Comparison of ENCODE assay signal across 1 cellular context in the genomic region with DNA sequence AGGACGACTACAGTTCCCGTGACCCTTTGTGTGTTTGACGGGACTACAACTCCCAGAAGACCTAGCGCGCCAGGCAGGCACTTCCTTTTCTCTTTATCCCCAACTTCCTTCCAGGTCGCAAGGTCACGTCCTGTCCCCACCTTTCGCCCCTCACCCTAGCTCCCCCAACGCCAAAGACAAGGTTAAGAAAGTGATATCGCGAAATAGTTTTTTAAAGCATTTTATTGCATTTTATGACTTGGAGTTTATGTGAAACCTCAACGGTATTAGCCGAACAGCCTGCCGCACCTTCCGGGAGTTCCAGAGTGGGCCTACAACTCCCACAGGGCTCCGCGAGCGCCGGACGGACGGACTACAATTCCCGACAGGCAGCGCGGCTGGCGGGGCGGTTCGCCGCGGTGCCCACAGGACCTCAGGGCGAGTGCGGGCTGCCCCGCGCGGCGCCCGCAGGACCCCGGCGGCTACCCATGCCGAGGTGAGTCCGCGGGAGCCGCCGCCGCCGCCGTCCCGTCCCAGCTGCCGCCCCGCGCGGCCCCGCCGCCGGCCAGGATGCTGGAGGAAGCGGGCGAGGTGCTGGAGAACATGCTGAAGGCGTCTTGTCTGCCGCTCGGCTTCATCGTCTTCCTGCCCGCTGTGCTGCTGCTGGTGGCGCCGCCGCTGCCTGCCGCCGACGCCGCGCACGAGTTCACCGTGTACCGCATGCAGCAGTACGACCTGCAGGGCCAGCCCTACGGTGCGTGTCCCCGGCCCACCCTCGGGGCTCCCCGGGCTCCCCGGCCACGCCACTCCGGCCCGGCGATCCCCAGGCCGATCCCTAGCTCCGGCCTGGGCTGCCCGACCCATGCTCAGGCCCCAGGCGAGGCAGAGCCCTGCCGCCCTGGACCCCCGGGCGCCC.
TF ChIP-seq lines count a peak whose summit lies in the region.

A gene with protein sequence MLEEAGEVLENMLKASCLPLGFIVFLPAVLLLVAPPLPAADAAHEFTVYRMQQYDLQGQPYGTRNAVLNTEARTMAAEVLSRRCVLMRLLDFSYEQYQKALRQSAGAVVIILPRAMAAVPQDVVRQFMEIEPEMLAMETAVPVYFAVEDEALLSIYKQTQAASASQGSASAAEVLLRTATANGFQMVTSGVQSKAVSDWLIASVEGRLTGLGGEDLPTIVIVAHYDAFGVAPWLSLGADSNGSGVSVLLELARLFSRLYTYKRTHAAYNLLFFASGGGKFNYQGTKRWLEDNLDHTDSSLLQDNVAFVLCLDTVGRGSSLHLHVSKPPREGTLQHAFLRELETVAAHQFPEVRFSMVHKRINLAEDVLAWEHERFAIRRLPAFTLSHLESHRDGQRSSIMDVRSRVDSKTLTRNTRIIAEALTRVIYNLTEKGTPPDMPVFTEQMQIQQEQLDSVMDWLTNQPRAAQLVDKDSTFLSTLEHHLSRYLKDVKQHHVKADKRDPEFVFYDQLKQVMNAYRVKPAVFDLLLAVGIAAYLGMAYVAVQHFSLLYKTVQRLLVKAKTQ (plus strand): TSS at position 449 of the 895 bp plus-strand sequence. CDS start 101 bp downstream, at position 550.

TF ChIP-seq in HCT116, 20 proteins besides CTCF, POLR2A, EP300 and RAD21 (continued from another document):
- TF ChIP-seq, protein P1, sequence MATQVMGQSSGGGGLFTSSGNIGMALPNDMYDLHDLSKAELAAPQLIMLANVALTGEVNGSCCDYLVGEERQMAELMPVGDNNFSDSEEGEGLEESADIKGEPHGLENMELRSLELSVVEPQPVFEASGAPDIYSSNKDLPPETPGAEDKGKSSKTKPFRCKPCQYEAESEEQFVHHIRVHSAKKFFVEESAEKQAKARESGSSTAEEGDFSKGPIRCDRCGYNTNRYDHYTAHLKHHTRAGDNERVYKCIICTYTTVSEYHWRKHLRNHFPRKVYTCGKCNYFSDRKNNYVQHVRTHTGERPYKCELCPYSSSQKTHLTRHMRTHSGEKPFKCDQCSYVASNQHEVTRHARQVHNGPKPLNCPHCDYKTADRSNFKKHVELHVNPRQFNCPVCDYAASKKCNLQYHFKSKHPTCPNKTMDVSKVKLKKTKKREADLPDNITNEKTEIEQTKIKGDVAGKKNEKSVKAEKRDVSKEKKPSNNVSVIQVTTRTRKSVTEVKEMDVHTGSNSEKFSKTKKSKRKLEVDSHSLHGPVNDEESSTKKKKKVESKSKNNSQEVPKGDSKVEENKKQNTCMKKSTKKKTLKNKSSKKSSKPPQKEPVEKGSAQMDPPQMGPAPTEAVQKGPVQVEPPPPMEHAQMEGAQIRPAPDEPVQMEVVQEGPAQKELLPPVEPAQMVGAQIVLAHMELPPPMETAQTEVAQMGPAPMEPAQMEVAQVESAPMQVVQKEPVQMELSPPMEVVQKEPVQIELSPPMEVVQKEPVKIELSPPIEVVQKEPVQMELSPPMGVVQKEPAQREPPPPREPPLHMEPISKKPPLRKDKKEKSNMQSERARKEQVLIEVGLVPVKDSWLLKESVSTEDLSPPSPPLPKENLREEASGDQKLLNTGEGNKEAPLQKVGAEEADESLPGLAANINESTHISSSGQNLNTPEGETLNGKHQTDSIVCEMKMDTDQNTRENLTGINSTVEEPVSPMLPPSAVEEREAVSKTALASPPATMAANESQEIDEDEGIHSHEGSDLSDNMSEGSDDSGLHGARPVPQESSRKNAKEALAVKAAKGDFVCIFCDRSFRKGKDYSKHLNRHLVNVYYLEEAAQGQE (IDR thresholded peaks at IDR 0.05; ENCODE audit: low read depth) = no peak
- no peak for TF ChIP-seq CEBPB (IDR thresholded peaks at IDR 0.05; ENCODE audit: low read depth)
- TF ChIP-seq SRF (IDR thresholded peaks at IDR 0.05; ENCODE audit: low read depth) = no peak; the same call in 1 of the 2 replicates
- TF ChIP-seq POLR2AphosphoS5 (IDR thresholded peaks at IDR 0.05; ENCODE audit: low read depth, low read length) = peak; percentile 73
- TF ChIP-seq SP1 (IDR thresholded peaks at IDR 0.05; ENCODE audit: low read depth) = peak; percentile 64
- TF ChIP-seq YY1 (IDR thresholded peaks at IDR 0.05; ENCODE audit: extremely low read depth, insufficient replicate concordance, low read depth, low read length) = no peak
- TF ChIP-seq, protein P2, sequence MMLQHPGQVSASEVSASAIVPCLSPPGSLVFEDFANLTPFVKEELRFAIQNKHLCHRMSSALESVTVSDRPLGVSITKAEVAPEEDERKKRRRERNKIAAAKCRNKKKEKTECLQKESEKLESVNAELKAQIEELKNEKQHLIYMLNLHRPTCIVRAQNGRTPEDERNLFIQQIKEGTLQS (IDR thresholded peaks at IDR 0.05) = no peak
- TF ChIP-seq SIN3A (IDR thresholded peaks at IDR 0.05; ENCODE audit: low read depth) = no peak
- TF ChIP-seq EZH2phosphoT487 (IDR thresholded peaks at IDR 0.05; ENCODE audit: borderline replicate concordance) = no peak
- no peak for TF ChIP-seq EZH2 (IDR thresholded peaks at IDR 0.05)
- TF ChIP-seq, protein P3, sequence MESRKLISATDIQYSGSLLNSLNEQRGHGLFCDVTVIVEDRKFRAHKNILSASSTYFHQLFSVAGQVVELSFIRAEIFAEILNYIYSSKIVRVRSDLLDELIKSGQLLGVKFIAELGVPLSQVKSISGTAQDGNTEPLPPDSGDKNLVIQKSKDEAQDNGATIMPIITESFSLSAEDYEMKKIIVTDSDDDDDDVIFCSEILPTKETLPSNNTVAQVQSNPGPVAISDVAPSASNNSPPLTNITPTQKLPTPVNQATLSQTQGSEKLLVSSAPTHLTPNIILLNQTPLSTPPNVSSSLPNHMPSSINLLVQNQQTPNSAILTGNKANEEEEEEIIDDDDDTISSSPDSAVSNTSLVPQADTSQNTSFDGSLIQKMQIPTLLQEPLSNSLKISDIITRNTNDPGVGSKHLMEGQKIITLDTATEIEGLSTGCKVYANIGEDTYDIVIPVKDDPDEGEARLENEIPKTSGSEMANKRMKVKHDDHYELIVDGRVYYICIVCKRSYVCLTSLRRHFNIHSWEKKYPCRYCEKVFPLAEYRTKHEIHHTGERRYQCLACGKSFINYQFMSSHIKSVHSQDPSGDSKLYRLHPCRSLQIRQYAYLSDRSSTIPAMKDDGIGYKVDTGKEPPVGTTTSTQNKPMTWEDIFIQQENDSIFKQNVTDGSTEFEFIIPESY (IDR thresholded peaks at IDR 0.05; ENCODE audit: extremely low read depth, insufficient replicate concordance, low read length) = no peak
- no peak for TF ChIP-seq FOSL1 (IDR thresholded peaks at IDR 0.05; ENCODE audit: low read depth)
- no peak; the same call in 1 of the 2 replicates for TF ChIP-seq ELF1 (IDR thresholded peaks at IDR 0.05; ENCODE audit: borderline replicate concordance, low read depth)
- TF ChIP-seq JUND (IDR thresholded peaks at IDR 0.05) = no peak
TF ChIP-seq in HCT116: peak in this region for 4.
